1 cellular context compared by ENCODE assay signal in genomic region chr1:3564921-3565831, GRCh38.
TF ChIP-seq lines count a peak whose summit lies in the region.

No MANE protein-coding gene starts in this region.

TF ChIP-seq in H1, 55 proteins besides CTCF, POLR2A, EP300 and RAD21 (continued from another document):
- no peak for TF ChIP-seq CHD7 (IDR thresholded peaks at IDR 0.05; ENCODE audit: insufficient replicate concordance, low read length)
- no peak for TF ChIP-seq KDM4A (IDR thresholded peaks at IDR 0.05; ENCODE audit: low read depth, low read length, severe bottlenecking)
- TF ChIP-seq RXRA (IDR thresholded peaks at IDR 0.05; ENCODE audit: insufficient read depth, low read depth, low read length): no peak
- no peak for TF ChIP-seq BRCA1 (IDR thresholded peaks at IDR 0.05; ENCODE audit: low read depth, low read length)
- TF ChIP-seq E2F6 (IDR thresholded peaks at IDR 0.05): no peak
- no peak for TF ChIP-seq HDAC2 (IDR thresholded peaks at IDR 0.05; ENCODE audit: borderline replicate concordance in 1 of 2, low read depth in 2 of 2, low read length in 2 of 2)
- TF ChIP-seq SIX5 (IDR thresholded peaks at IDR 0.05; ENCODE audit: low read depth, low read length): no peak
- TF ChIP-seq JUND (IDR thresholded peaks at IDR 0.05; ENCODE audit: low read length): no peak
- no peak for TF ChIP-seq PHF8 (conservative IDR thresholded peaks at IDR 0.05; ENCODE audit: low read depth, low read length)
- TF ChIP-seq SP4 (IDR thresholded peaks at IDR 0.05; ENCODE audit: low read length): no peak
- TF ChIP-seq BCL11A (IDR thresholded peaks at IDR 0.05; ENCODE audit: low read depth in 2 of 2, low read length in 2 of 2): no peak
TF ChIP-seq in H1: peak in this region for 2.
